Comparison of ENCODE assay signal across 8 cellular contexts in genomic region chr16:53099318-53100130, GRCh38. TPM values are rescaled to one million over a fixed set of nuclear protein-coding genes. Genes with fewer than 3 reads are reported as not detected.
DNase-seq lines count a peak whose midpoint lies in the region; ATAC-seq and TF ChIP-seq lines count a peak whose summit lies in the region.

No MANE protein-coding gene starts in this region.

- H3K4me1 Mint-ChIP-seq in Caco-2 (ENCODE audit: low read depth, unreplicated experiment): peaks cover 12% of the 10 kb centered on the region
- peaks cover 18 to 43% of the 10 kb centered on the region in 2 donors for H3K4me1 Mint-ChIP-seq in stimulated activated naive B cell treated with anti-CD40 and anti-IgM and Interleukin-4, amounts not matched to agents 10 μg/mL and 1 μg/mL and 100 μg/mL, for 72 hours

- peak; percentile 65 for ATAC-seq in GM21515 (IDR thresholded peaks at IDR 0.05; ENCODE audit: unreplicated experiment)
- ATAC-seq in stimulated activated naive B cell treated with anti-CD40 and anti-IgM and Interleukin-4, amounts not matched to agents 10 μg/mL and 1 μg/mL and 100 μg/mL, for 72 hours (replicated peaks): peak; percentile 68 to 70

- H3K27me3 ChIP-seq in Caco-2 (replicated peaks; ENCODE audit: control insufficient read depth, insufficient read depth, low read length) (no peaks in the 10 kb centered on the region), HUES48 (ENCODE audit: control insufficient read depth, insufficient read depth, low read length) (no peaks in the 10 kb centered on the region), OCI-LY3 (ENCODE audit: low read depth, low read length) (no peaks in the 10 kb centered on the region)

- H3K79me2 ChIP-seq in OCI-LY3 (ENCODE audit: low read length): peaks cover 65% of the 10 kb centered on the region

- CTCF ChIA-PET in Caco-2 (lab: Charles Lee): interaction anchor here (0.6 to 2.4 kb wide), 3 partner anchors 12 to 45 kb away, joined by 3 to 13 read pairs (median 5); partner anchors contain the start of gene CHD9

- no peaks in the 10 kb centered on the region for H4K20me1 ChIP-seq in OCI-LY3 (ENCODE audit: insufficient read depth, low read length)

- POLR2A ChIA-PET in Caco-2 (lab: Charles Lee): interaction anchor here (0.6 to 1.8 kb wide), 4 partner anchors 31 to 1692 kb away, joined by 3 to 5 read pairs (median 4); partner anchors contain the start of gene CHD9

- H3K27ac ChIP-seq in HUES48 (ENCODE audit: low read depth, low read length) (peak overlapping the region; percentile 98), OCI-LY3 (ENCODE audit: low read length) (peak overlapping the region; percentile 97)

- no peak for TF ChIP-seq CTCF in Caco-2 (IDR thresholded peaks at IDR 0.05; ENCODE audit: insufficient read depth in 1 of 2, low read depth in 1 of 2, low read length in 1 of 2, severe bottlenecking in 1 of 2, unreplicated experiment in 1 of 2)
- no peak for TF ChIP-seq CTCF in OCI-LY3 (IDR thresholded peaks at IDR 0.05; ENCODE audit: low read depth, low read length)

- H3K36me3 ChIP-seq in Caco-2 (ENCODE audit: control insufficient read depth, insufficient read depth, low read length): no peaks in the 10 kb centered on the region
- H3K36me3 ChIP-seq in HUES48 (ENCODE audit: control insufficient read depth, insufficient read depth, low read length): 0 out of 2 replicates have a peak, but pooled peaks cover 2% of the 10 kb centered on the region
- peaks cover 6% of the 10 kb centered on the region for H3K36me3 ChIP-seq in OCI-LY3 (replicated peaks; ENCODE audit: low read depth, low read length)

- H3K4me2 ChIP-seq in OCI-LY3 (ENCODE audit: low read length): peak overlapping the region; percentile 99

- H3K4me1 ChIP-seq in Caco-2 (peaks cover 24% of the 10 kb centered on the region), HUES48 (ENCODE audit: control insufficient read depth, insufficient read depth, low read length) (peaks cover 30% of the 10 kb centered on the region), OCI-LY3 (ENCODE audit: low read length) (peaks cover 52% of the 10 kb centered on the region)

- DNase-seq in Caco-2 (peak; percentile 91 to 95), activated T-helper 1 cell treated with Interleukin-2 at 50 U/mL for 16 hours (ENCODE audit: low read depth) (peak; percentile 40), fibroblast of gingiva (ENCODE audit: low read depth) (peak; percentile 92), myocyte (ENCODE audit: low read depth) (peak; percentile 96)
- DNase-seq in stimulated activated naive B cell treated with anti-CD40 and anti-IgM and Interleukin-4, amounts not matched to agents 10 μg/mL and 1 μg/mL and 100 μg/mL, for 72 hours: peak; percentile 50

- H3K4me3 ChIP-seq in Caco-2 (ENCODE audit: low read depth, low read length) (peak overlapping the region; percentile 46), HUES48 (ENCODE audit: low read depth, low read length) (peak overlapping the region; percentile 56), OCI-LY3 (ENCODE audit: low read length) (peak overlapping the region; percentile 76)

- H3K9me3 Mint-ChIP-seq in Caco-2 (ENCODE audit: unreplicated experiment): no peaks in the 10 kb centered on the region
- H3K9me3 Mint-ChIP-seq in stimulated activated naive B cell treated with anti-CD40 and anti-IgM and Interleukin-4, amounts not matched to agents 10 μg/mL and 1 μg/mL and 100 μg/mL, for 72 hours: no peaks in the 10 kb centered on the region

- peak overlapping the region; percentile 98 for H3K27ac Mint-ChIP-seq in Caco-2 (ENCODE audit: unreplicated experiment)
- H3K27ac Mint-ChIP-seq in stimulated activated naive B cell treated with anti-CD40 and anti-IgM and Interleukin-4, amounts not matched to agents 10 μg/mL and 1 μg/mL and 100 μg/mL, for 72 hours: peak overlapping the region; percentile 96

- H3K9ac ChIP-seq in HUES48 (ENCODE audit: low read depth, low read length): peak overlapping the region; percentile 74
- H3K9ac ChIP-seq in OCI-LY3 (ENCODE audit: low read length): peak overlapping the region; percentile 95

- intact Hi-C loops in Caco-2 (cut with micrococcal nuclease; ENCODE audit: unreplicated experiment): loop anchor here (1.0 to 2.0 kb wide), 4 partner anchors 13 to 61 kb away; no protein-coding TSS in a partner anchor

- H2AFZ ChIP-seq in OCI-LY3 (ENCODE audit: low read depth, low read length): no peak overlapping the region

- no peaks in the 10 kb centered on the region for H3K27me3 Mint-ChIP-seq in Caco-2 (ENCODE audit: insufficient read depth, unreplicated experiment)
- no peaks in the 10 kb centered on the region for H3K27me3 Mint-ChIP-seq in stimulated activated naive B cell treated with anti-CD40 and anti-IgM and Interleukin-4, amounts not matched to agents 10 μg/mL and 1 μg/mL and 100 μg/mL, for 72 hours

- peak overlapping the region; percentile 77 for H3K4me3 Mint-ChIP-seq in Caco-2 (ENCODE audit: unreplicated experiment)
- H3K4me3 Mint-ChIP-seq in stimulated activated naive B cell treated with anti-CD40 and anti-IgM and Interleukin-4, amounts not matched to agents 10 μg/mL and 1 μg/mL and 100 μg/mL, for 72 hours: peak overlapping the region; percentile 81 to 87

- peaks cover 6% of the 10 kb centered on the region for H3K36me3 Mint-ChIP-seq in Caco-2 (ENCODE audit: insufficient read depth, unreplicated experiment)
- peaks cover 1 to 4% of the 10 kb centered on the region in 2 donors for H3K36me3 Mint-ChIP-seq in stimulated activated naive B cell treated with anti-CD40 and anti-IgM and Interleukin-4, amounts not matched to agents 10 μg/mL and 1 μg/mL and 100 μg/mL, for 72 hours

- no TSS peak for BruUV-seq in Caco-2 (replicated peaks; lab: Mats Ljungman, UMichigan)

- no peaks in the 10 kb centered on the region for H3K9me3 ChIP-seq in Caco-2
- no peaks in the 10 kb centered on the region for H3K9me3 ChIP-seq in HUES48 (ENCODE audit: control insufficient read depth, insufficient read depth, low read length)
- no peaks in the 10 kb centered on the region for H3K9me3 ChIP-seq in OCI-LY3 (ENCODE audit: insufficient read depth, low read length)

RNA-seq across cellular contexts. Expression of gene CHD9, which starts 44.7 kb away (rescaled TPM):
- total RNA-seq in Caco-2 (2022) (29.1 and 32.0 TPM in 2 replicates), myocyte (35.2 and 42.1 TPM in 2 replicates)
- polyA plus RNA-seq in myocyte (2012): 10.0 TPM

RNA-seq across cellular contexts. Expression of gene CHD9NB, which starts 46.8 kb away (rescaled TPM):
- total RNA-seq in Caco-2 (2022) (not detected in 2 replicates), myocyte (0.24 TPM in 1 of 2 replicates, not detected in the other)
- polyA plus RNA-seq in myocyte (2012): 2.0 TPM

Comparison
In these comparisons a context has a peak if more than half of its experiments do, and no peak if none do; other contexts are left out.
1. Peak in every context shown above with its lines: DNase-seq, ATAC-seq, H3K4me3 ChIP-seq and H3K27ac ChIP-seq.
2. DNase-seq: peak in every context shown above with its lines; median percentile 96 in myocyte; 93 in Caco-2; 92 in fibroblast of gingiva; 50 in stimulated activated naive B cell treated with anti-CD40 and anti-IgM and Interleukin-4, amounts not matched to agents 10 μg/mL and 1 μg/mL and 100 μg/mL, for 72 hours; 40 in activated T-helper 1 cell treated with Interleukin-2 at 50 U/mL for 16 hours.